In genomic region chr12:71799105-71799504, GRCh38 we compare ENCODE assay signal across 10 cellular contexts. TPM values are rescaled to one million over a fixed set of nuclear protein-coding genes. Genes with fewer than 3 reads are reported as not detected.
DNase-seq lines count a peak whose midpoint lies in the region; ATAC-seq, FAIRE-seq and TF ChIP-seq lines count a peak whose summit lies in the region.
"Had no signal": no experiment of that assay in that cellular context is flagged by ENCODE, and none has a peak within 500 bp of the region (broad histone marks: within the 10 kb centered on the region; RNA-seq: fewer than 3 reads in every experiment).

No MANE protein-coding gene starts in this region.

- no peaks in the 10 kb centered on the region for H3K9me3 Mint-ChIP-seq in Caco-2 (ENCODE audit: unreplicated experiment)
- no peaks in the 10 kb centered on the region for H3K9me3 Mint-ChIP-seq in activated CD8-positive, alpha-beta T cell treated with anti-CD3 and anti-CD28 coated beads for 36 hours

- H2AK5ac ChIP-seq in trophoblast cell (ENCODE audit: low read length): no peak overlapping the region

- no peak overlapping the region for H3K27ac Mint-ChIP-seq in Caco-2 (ENCODE audit: unreplicated experiment)
- H3K27ac Mint-ChIP-seq in activated CD8-positive, alpha-beta T cell treated with anti-CD3 and anti-CD28 coated beads for 36 hours: no peak overlapping the region

- no peak overlapping the region for H3K18ac ChIP-seq in trophoblast cell (ENCODE audit: low read length)

- H3K9me3 ChIP-seq in PC-3 (ENCODE audit: low read length): no peaks in the 10 kb centered on the region
- no peaks in the 10 kb centered on the region for H3K9me3 ChIP-seq in trophoblast cell (ENCODE audit: insufficient read depth, low read depth, low read length)
- no peaks in the 10 kb centered on the region for H3K9me3 ChIP-seq in Caco-2

- H3F3A ChIP-seq in PC-3 (ENCODE audit: low read length, unreplicated experiment): no peaks in the 10 kb centered on the region

- peak; percentile 30 for DNase-seq in H54 (ENCODE audit: insufficient read length, low spot score)
- peak; percentile 55 for DNase-seq in PC-3
- DNase-seq in fibroblast of gingiva (ENCODE audit: low read depth): peak; percentile 16
- DNase-seq in trophoblast cell: no peak
- DNase-seq in Caco-2: no peak
- no peak for DNase-seq in cerebellar nuclear complex (lab: John Stamatoyannopoulos, UW)
- DNase-seq in activated CD8-positive, alpha-beta T cell treated with anti-CD3 and anti-CD28 coated beads for 36 hours: no peak
- DNase-seq: NCI-H1092 had no signal

- no peak overlapping the region for H3K23ac ChIP-seq in trophoblast cell (ENCODE audit: low read length)

- H2BK120ac ChIP-seq in trophoblast cell (ENCODE audit: insufficient read depth, low read length, poor library complexity): no peak overlapping the region

- H3K27me3 ChIP-seq in PC-3 (ENCODE audit: low read length) (no peaks in the 10 kb centered on the region), trophoblast cell (ENCODE audit: insufficient read depth, low read length) (no peaks in the 10 kb centered on the region), Caco-2 (replicated peaks; ENCODE audit: control insufficient read depth, insufficient read depth, low read length) (no peaks in the 10 kb centered on the region)

- peak; percentile 91 for ATAC-seq in PC-3
- ATAC-seq in GM19328 (IDR thresholded peaks at IDR 0.05; ENCODE audit: unreplicated experiment): no peak
- no peak for ATAC-seq in activated CD8-positive, alpha-beta T cell treated with anti-CD3 and anti-CD28 coated beads for 36 hours
- ATAC-seq: left lobe of liver had no signal

- peak overlapping the region; percentile 13 for H2BK5ac ChIP-seq in trophoblast cell (ENCODE audit: low read depth, low read length, poor library complexity)

- no peaks in the 10 kb centered on the region for H3K79me1 ChIP-seq in trophoblast cell (ENCODE audit: low read length)

- H2BK12ac ChIP-seq in trophoblast cell (ENCODE audit: low read length): no peak overlapping the region

- TF ChIP-seq POLR2A in H54 (IDR thresholded peaks at IDR 0.05; ENCODE audit: low read depth, low read length): no peak

- no peak overlapping the region for H3K14ac ChIP-seq in trophoblast cell (ENCODE audit: low read length)

- TF ChIP-seq CTCF in PC-3 (conservative IDR thresholded peaks at IDR 0.05; ENCODE audit: low read depth, low read length) (no peak), Caco-2 (IDR thresholded peaks at IDR 0.05; ENCODE audit: insufficient read depth in 1 of 2, low read depth in 1 of 2, low read length in 1 of 2, severe bottlenecking in 1 of 2, unreplicated experiment in 1 of 2) (no peak)
- no peak for TF ChIP-seq CTCF in activated CD8-positive, alpha-beta T cell treated with anti-CD3 and anti-CD28 coated beads for 36 hours (IDR thresholded peaks at IDR 0.05)

- H4K20me1 ChIP-seq in PC-3 (ENCODE audit: low read length): no peaks in the 10 kb centered on the region

- H3K36me3 Mint-ChIP-seq in Caco-2 (ENCODE audit: insufficient read depth, unreplicated experiment): no peaks in the 10 kb centered on the region
- H3K36me3 Mint-ChIP-seq in activated CD8-positive, alpha-beta T cell treated with anti-CD3 and anti-CD28 coated beads for 36 hours (ENCODE audit: low read depth): no peaks in the 10 kb centered on the region

- H3K79me2 ChIP-seq in PC-3 (ENCODE audit: low read length) (no peaks in the 10 kb centered on the region), trophoblast cell (ENCODE audit: control insufficient read depth, insufficient read depth, low read length, poor library complexity) (no peaks in the 10 kb centered on the region)

- BruUV-seq in PC-3 (replicated peaks; lab: Mats Ljungman, UMichigan) (no TSS peak), Caco-2 (replicated peaks; lab: Mats Ljungman, UMichigan) (no TSS peak)

- intact Hi-C loops in PC-3 (cut with micrococcal nuclease): no loop called here
- intact Hi-C loops in Caco-2 (cut with micrococcal nuclease; ENCODE audit: unreplicated experiment): no loop called here
- intact Hi-C loops in activated CD8-positive, alpha-beta T cell treated with anti-CD3 and anti-CD28 coated beads for 36 hours (cut with micrococcal nuclease): no loop called here

- no peak overlapping the region for H3K4me3 Mint-ChIP-seq in Caco-2 (ENCODE audit: unreplicated experiment)
- no peak overlapping the region for H3K4me3 Mint-ChIP-seq in activated CD8-positive, alpha-beta T cell treated with anti-CD3 and anti-CD28 coated beads for 36 hours

- no peaks in the 10 kb centered on the region for H3K9me2 ChIP-seq in PC-3 (replicated peaks; ENCODE audit: low read length)

- H3K9ac ChIP-seq in PC-3 (ENCODE audit: low read length): no peak overlapping the region
- no peak overlapping the region for H3K9ac ChIP-seq in trophoblast cell (ENCODE audit: low read length)

- no peak overlapping the region for H4K8ac ChIP-seq in trophoblast cell (ENCODE audit: low read depth, low read length)

- peaks cover 6% of the 10 kb centered on the region; the same call in 1 of the 2 replicates for H3K4me1 ChIP-seq in PC-3 (ENCODE audit: insufficient read depth, low read length)
- H3K4me1 ChIP-seq in trophoblast cell (ENCODE audit: control insufficient read depth in 1 of 2, insufficient read depth in 2 of 2, low read length in 2 of 2): no peaks in the 10 kb centered on the region
- no peaks in the 10 kb centered on the region for H3K4me1 ChIP-seq in Caco-2

- H3K27ac ChIP-seq in PC-3 (ENCODE audit: low read length): no peak overlapping the region
- H3K27ac ChIP-seq in trophoblast cell (ENCODE audit: low read depth, low read length): no peak overlapping the region

- FAIRE-seq in H54 (lab: Jason Lieb, UNC): peak; percentile 98

- POLR2A ChIA-PET in PC-3 (lab: Charles Lee; ENCODE audit: unreplicated experiment): no interaction called here
- POLR2A ChIA-PET in Caco-2 (lab: Charles Lee): no interaction called here
- POLR2A ChIA-PET in activated CD8-positive, alpha-beta T cell treated with anti-CD3 and anti-CD28 coated beads for 36 hours (lab: Charles Lee): no interaction called here

- H3K4me2 ChIP-seq in PC-3 (ENCODE audit: low read length) (no peak overlapping the region), trophoblast cell (ENCODE audit: low read length) (no peak overlapping the region)

- H3K36me3 ChIP-seq in PC-3 (ENCODE audit: low read depth, low read length) (no peaks in the 10 kb centered on the region), trophoblast cell (ENCODE audit: control insufficient read depth in 1 of 2, insufficient read depth in 2 of 2, low read length in 2 of 2) (no peaks in the 10 kb centered on the region), Caco-2 (ENCODE audit: control insufficient read depth, insufficient read depth, low read length) (no peaks in the 10 kb centered on the region)

- H4K12ac ChIP-seq in trophoblast cell (ENCODE audit: low read depth, low read length): no peak overlapping the region

- no peaks in the 10 kb centered on the region for H3K27me3 Mint-ChIP-seq in Caco-2 (ENCODE audit: insufficient read depth, unreplicated experiment)
- peaks cover 1% of the 10 kb centered on the region for H3K27me3 Mint-ChIP-seq in activated CD8-positive, alpha-beta T cell treated with anti-CD3 and anti-CD28 coated beads for 36 hours

- CTCF ChIA-PET in PC-3 (lab: Charles Lee) (no interaction called here), Caco-2 (lab: Charles Lee) (no interaction called here)
- CTCF ChIA-PET in activated CD8-positive, alpha-beta T cell treated with anti-CD3 and anti-CD28 coated beads for 36 hours (lab: Charles Lee): no interaction called here

- H3K4me1 Mint-ChIP-seq in Caco-2 (ENCODE audit: low read depth, unreplicated experiment): no peaks in the 10 kb centered on the region
- H3K4me1 Mint-ChIP-seq in activated CD8-positive, alpha-beta T cell treated with anti-CD3 and anti-CD28 coated beads for 36 hours (ENCODE audit: low read depth): no peaks in the 10 kb centered on the region

- H3K4ac ChIP-seq in trophoblast cell (ENCODE audit: low read depth, low read length): no peak overlapping the region

- H3K4me3 ChIP-seq in PC-3 (ENCODE audit: low read length) (no peak overlapping the region), trophoblast cell (ENCODE audit: low read depth, low read length) (no peak overlapping the region), Caco-2 (ENCODE audit: low read depth, low read length) (no peak overlapping the region)

- H4K91ac ChIP-seq in trophoblast cell (ENCODE audit: low read depth, low read length): no peak overlapping the region

- H2AFZ ChIP-seq in PC-3 (ENCODE audit: low read length) (no peak overlapping the region), trophoblast cell (ENCODE audit: insufficient read depth, low read length, poor library complexity) (no peak overlapping the region)

RNA-seq across cellular contexts. Expression of gene TBC1D15, which starts 40.5 kb away (rescaled TPM):
- total RNA-seq in PC-3 (2014; rRNA removed) (9.7 and 12.5 TPM in 2 replicates), Caco-2 (2022) (27.1 and 31.3 TPM in 2 replicates)
- polyA plus RNA-seq in trophoblast cell (2013): 23.4 and 24.5 TPM in 2 replicates
- total RNA-seq in activated CD8-positive, alpha-beta T cell treated with anti-CD3 and anti-CD28 coated beads for 36 hours: 10 to 100 TPM; 51.7 to 54.9 TPM

RNA-seq across cellular contexts. Expression of gene RAB21, which starts 44.4 kb away (rescaled TPM):
- 27.3 and 28.9 TPM in 2 replicates for total RNA-seq in PC-3 (2014; rRNA removed)
- polyA plus RNA-seq in trophoblast cell (2013): 39.0 and 39.6 TPM in 2 replicates
- 69.6 and 72.0 TPM in 2 replicates for total RNA-seq in Caco-2 (2022)
- total RNA-seq in activated CD8-positive, alpha-beta T cell treated with anti-CD3 and anti-CD28 coated beads for 36 hours: 10 to 100 TPM; 78.1 to 88.6 TPM

Comparison
In these comparisons a context has a peak if more than half of its experiments do, and no peak if none do; other contexts are left out.
1. DNase-seq: peak in H54 (single experiment), PC-3 (single experiment) and fibroblast of gingiva (single experiment); none in trophoblast cell (0 of 2), Caco-2 (0 of 2), cerebellar nuclear complex (0 of 2) and activated CD8-positive, alpha-beta T cell treated with anti-CD3 and anti-CD28 coated beads for 36 hours (single experiment).